Comparison of ENCODE assay signal across 8 cellular contexts in genomic region chr19:18328340-18329034, GRCh38. TPM values are rescaled to one million over a fixed set of nuclear protein-coding genes. Genes with fewer than 3 reads are reported as not detected.
DNase-seq lines count a peak whose midpoint lies in the region; ATAC-seq and TF ChIP-seq lines count a peak whose summit lies in the region.

No MANE protein-coding gene starts in this region.

- no peak overlapping the region for H2AK5ac ChIP-seq in trophoblast cell (ENCODE audit: low read length)

- H3K4me1 Mint-ChIP-seq in activated naive CD8-positive, alpha-beta T cell treated with anti-CD3 and anti-CD28 coated beads, Interleukin-2, amount 50 U/mL, for 24 hours, result peaks cover 18% of the 10 kb centered on the region
- peaks cover 20% of the 10 kb centered on the region for H3K4me1 Mint-ChIP-seq in type B pancreatic cell (ENCODE audit: unreplicated experiment)

- no peak overlapping the region for H3K14ac ChIP-seq in trophoblast cell (ENCODE audit: low read length)

- H3K27ac Mint-ChIP-seq in activated naive CD8-positive, alpha-beta T cell treated with anti-CD3 and anti-CD28 coated beads, Interleukin-2, amount 50 U/mL, for 24 hours, result peak overlapping the region; percentile 81
- H3K27ac Mint-ChIP-seq in type B pancreatic cell, result peak overlapping the region; percentile 92

- DNase-seq in NCI-H1105 (lab: John Stamatoyannopoulos, UW), result peak; percentile 96
- DNase-seq in SKM-1 (lab: John Stamatoyannopoulos, UW; ENCODE audit: unreplicated experiment), result peak; percentile 97
- peak; percentile 82 for DNase-seq in activated naive CD8-positive, alpha-beta T cell treated with anti-CD3 and anti-CD28 coated beads, Interleukin-2, amount 50 U/mL, for 24 hours
- peak; percentile 97 to 99 for DNase-seq in cardiac muscle cell (ENCODE audit: low read depth in 1 of 2, low spot score in 1 of 2)
- DNase-seq in trophoblast cell, result peak; percentile 95 to 98
- peak; percentile 85 for DNase-seq in type B pancreatic cell (ENCODE audit: extremely low spot score, unreplicated experiment)

- H3K36me3 Mint-ChIP-seq in activated naive CD8-positive, alpha-beta T cell treated with anti-CD3 and anti-CD28 coated beads, Interleukin-2, amount 50 U/mL, for 24 hours (ENCODE audit: low read depth), result no peaks in the 10 kb centered on the region
- H3K36me3 Mint-ChIP-seq in type B pancreatic cell, result no peaks in the 10 kb centered on the region

- H3K4me2 ChIP-seq in trophoblast cell (ENCODE audit: low read length), result peak overlapping the region; percentile 59

- H3K36me3 ChIP-seq in cardiac muscle cell (no peaks in the 10 kb centered on the region), trophoblast cell (ENCODE audit: control insufficient read depth in 1 of 2, insufficient read depth in 2 of 2, low read length in 2 of 2) (no peaks in the 10 kb centered on the region)

- H3K9me3 ChIP-seq in cardiac muscle cell (ENCODE audit: low read depth) (no peaks in the 10 kb centered on the region), trophoblast cell (ENCODE audit: insufficient read depth, low read depth, low read length) (no peaks in the 10 kb centered on the region)

- no peak overlapping the region for H2BK120ac ChIP-seq in trophoblast cell (ENCODE audit: insufficient read depth, low read length, poor library complexity)

- H3K18ac ChIP-seq in trophoblast cell (ENCODE audit: low read length), result no peak overlapping the region

- peak overlapping the region; percentile 62 for H4K8ac ChIP-seq in trophoblast cell (ENCODE audit: low read depth, low read length)

- H3K9ac ChIP-seq in trophoblast cell (ENCODE audit: low read length), result no peak overlapping the region

- H3K79me1 ChIP-seq in trophoblast cell (ENCODE audit: low read length), result peaks cover 21% of the 10 kb centered on the region

- H3K4me3 Mint-ChIP-seq in activated naive CD8-positive, alpha-beta T cell treated with anti-CD3 and anti-CD28 coated beads, Interleukin-2, amount 50 U/mL, for 24 hours, result peak overlapping the region; percentile 50
- peak overlapping the region; percentile 83 for H3K4me3 Mint-ChIP-seq in type B pancreatic cell

- no peak overlapping the region for H4K12ac ChIP-seq in trophoblast cell (ENCODE audit: low read depth, low read length)

- H2BK5ac ChIP-seq in trophoblast cell (ENCODE audit: low read depth, low read length, poor library complexity), result peak overlapping the region; percentile 29

- no peaks in the 10 kb centered on the region for H3K9me3 Mint-ChIP-seq in activated naive CD8-positive, alpha-beta T cell treated with anti-CD3 and anti-CD28 coated beads, Interleukin-2, amount 50 U/mL, for 24 hours
- no peaks in the 10 kb centered on the region for H3K9me3 Mint-ChIP-seq in type B pancreatic cell

- H3K4me1 ChIP-seq in cardiac muscle cell (ENCODE audit: low read depth) (peaks cover 9% of the 10 kb centered on the region), trophoblast cell (ENCODE audit: control insufficient read depth in 1 of 2, insufficient read depth in 2 of 2, low read length in 2 of 2) (peaks cover 13 to 22% of the 10 kb centered on the region in 2 experiments)

- no peak overlapping the region for H2BK12ac ChIP-seq in trophoblast cell (ENCODE audit: low read length)

- H4K91ac ChIP-seq in trophoblast cell (ENCODE audit: low read depth, low read length), result no peak overlapping the region

- no peaks in the 10 kb centered on the region for H3K27me3 ChIP-seq in cardiac muscle cell
- H3K27me3 ChIP-seq in trophoblast cell (ENCODE audit: insufficient read depth, low read length), result no peaks in the 10 kb centered on the region

- peak overlapping the region; percentile 60 for H3K27ac ChIP-seq in cardiac muscle cell
- H3K27ac ChIP-seq in trophoblast cell (ENCODE audit: low read depth, low read length), result peak overlapping the region; percentile 57

- no CpG with 5 or more reads among the region's 9 CpGs for WGBS in trophoblast cell (ENCODE audit: extremely low coverage, insufficient coverage, insufficient read length)

- H3K27me3 Mint-ChIP-seq in activated naive CD8-positive, alpha-beta T cell treated with anti-CD3 and anti-CD28 coated beads, Interleukin-2, amount 50 U/mL, for 24 hours, result no peaks in the 10 kb centered on the region
- H3K27me3 Mint-ChIP-seq in type B pancreatic cell, result no peaks in the 10 kb centered on the region

- H3K4ac ChIP-seq in trophoblast cell (ENCODE audit: low read depth, low read length), result no peak overlapping the region

- peak; percentile 82 for ATAC-seq in HG02623 (IDR thresholded peaks at IDR 0.05; ENCODE audit: unreplicated experiment)
- ATAC-seq in activated naive CD8-positive, alpha-beta T cell treated with anti-CD3 and anti-CD28 coated beads, Interleukin-2, amount 50 U/mL, for 24 hours, result peak; percentile 99

- H3K4me3 ChIP-seq in GM08714 (ENCODE audit: low read length), result peak overlapping the region; percentile 53; the same call in 1 of the 2 replicates
- H3K4me3 ChIP-seq in cardiac muscle cell, result peak overlapping the region; percentile 15
- no peak overlapping the region for H3K4me3 ChIP-seq in trophoblast cell (ENCODE audit: low read depth, low read length)

- peaks cover 3% of the 10 kb centered on the region for H3K79me2 ChIP-seq in trophoblast cell (ENCODE audit: control insufficient read depth, insufficient read depth, low read length, poor library complexity)

- H3K23ac ChIP-seq in trophoblast cell (ENCODE audit: low read length), result no peak overlapping the region

- H2AFZ ChIP-seq in trophoblast cell (ENCODE audit: insufficient read depth, low read length, poor library complexity), result no peak overlapping the region

- TF ChIP-seq CTCF in cardiac muscle cell (IDR thresholded peaks at IDR 0.05; ENCODE audit: low read depth, low read length) (peak; percentile 97), type B pancreatic cell (conservative IDR thresholded peaks at IDR 0.05) (peak; percentile 89)

RNA-seq across cellular contexts. Expression of gene LSM4, which starts 5.6 kb away (rescaled TPM):
- total RNA-seq in cardiac muscle cell (446 and 493 TPM in 2 replicates), type B pancreatic cell (ENCODE audit: low replicate concordance) (196 and 223 TPM in 2 replicates)
- 418 and 422 TPM in 2 replicates for polyA plus RNA-seq in cardiac muscle cell
- polyA plus RNA-seq in trophoblast cell (2013), result 216 and 223 TPM in 2 replicates

RNA-seq across cellular contexts. Expression of gene PGPEP1, which starts 11.9 kb away (rescaled TPM):
- total RNA-seq in cardiac muscle cell (19.6 and 19.7 TPM in 2 replicates), type B pancreatic cell (ENCODE audit: low replicate concordance) (28.8 and 46.7 TPM in 2 replicates)
- 12.9 and 14.0 TPM in 2 replicates for polyA plus RNA-seq in cardiac muscle cell
- 46.5 and 56.5 TPM in 2 replicates for polyA plus RNA-seq in trophoblast cell (2013)

RNA-seq across cellular contexts. Expression of gene JUND, which starts 47.1 kb away (rescaled TPM):
- 430 and 496 TPM in 2 replicates for total RNA-seq in cardiac muscle cell
- polyA plus RNA-seq in cardiac muscle cell, result 262 and 265 TPM in 2 replicates
- 224 and 256 TPM in 2 replicates for polyA plus RNA-seq in trophoblast cell (2013)
- total RNA-seq in type B pancreatic cell (ENCODE audit: low replicate concordance), result 126 and 232 TPM in 2 replicates

RNA-seq across cellular contexts. Expression of gene IQCN, which starts 54.2 kb away (rescaled TPM):
- total RNA-seq in cardiac muscle cell, result 2.3 and 3.2 TPM in 2 replicates
- 0.38 and 0.72 TPM in 2 replicates for polyA plus RNA-seq in cardiac muscle cell
- polyA plus RNA-seq in trophoblast cell (2013), result 1.7 and 1.8 TPM in 2 replicates
- total RNA-seq in type B pancreatic cell (ENCODE audit: low replicate concordance), result 7.8 and 10.2 TPM in 2 replicates

RNA-seq across cellular contexts. Expression of gene GDF15, which starts 57.5 kb away (rescaled TPM):
- 2.9 and 10.0 TPM in 2 replicates for total RNA-seq in cardiac muscle cell
- polyA plus RNA-seq in cardiac muscle cell, result 2.4 and 8.2 TPM in 2 replicates
- polyA plus RNA-seq in trophoblast cell (2013), result 182 and 198 TPM in 2 replicates
- total RNA-seq in type B pancreatic cell (ENCODE audit: low replicate concordance), result 102 and 106 TPM in 2 replicates
